ENCODE assay signal across 28 cellular contexts in the genomic region with DNA sequence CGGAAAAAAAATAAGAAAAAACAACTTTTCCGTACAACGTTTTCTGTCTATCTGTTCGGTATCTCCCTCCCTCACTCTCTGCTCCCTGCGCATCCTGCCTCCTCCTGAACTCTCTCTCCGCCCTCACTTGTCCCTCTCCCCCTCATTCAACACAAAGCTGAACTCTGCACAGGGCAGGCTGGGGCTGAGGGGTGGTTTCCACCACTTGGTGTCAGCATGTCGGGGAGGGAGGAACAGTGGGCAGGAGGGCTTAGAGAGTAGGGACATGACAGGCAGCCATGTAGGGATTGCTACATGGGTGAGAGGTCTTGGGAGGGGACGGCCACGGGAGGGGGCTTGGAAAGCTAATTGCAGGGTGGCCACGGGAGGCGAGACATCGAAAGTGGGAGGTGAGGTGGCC. TPM values are rescaled to one million over a fixed set of nuclear protein-coding genes. Genes with fewer than 3 reads are reported as not detected.
DNase-seq lines count a peak whose midpoint lies in the region; ATAC-seq and TF ChIP-seq lines count a peak whose summit lies in the region.
"Had no signal": no experiment of that assay in that cellular context is flagged by ENCODE, and none has a peak within 500 bp of the region (broad histone marks: within the 10 kb centered on the region; RNA-seq: fewer than 3 reads in every experiment).

No MANE protein-coding gene starts in this region.

- no peak for TF ChIP-seq POLR2A in uterus (IDR thresholded peaks at IDR 0.05)

- H3K36me3 ChIP-seq in uterus, result no peaks in the 10 kb centered on the region
- H3K36me3 ChIP-seq: BE2C, neutrophil, prostate gland, stomach, tibial artery had no signal

- 59% methylated on average over 12 of the region's 12 CpGs for WGBS in right cardiac atrium

- H3K36me3 Mint-ChIP-seq in brain (peaks cover 29% of the 10 kb centered on the region), nephron (ENCODE audit: low read depth) (peaks cover 4% of the 10 kb centered on the region)
- H3K36me3 Mint-ChIP-seq in activated CD4-positive, alpha-beta T cell treated with anti-CD3 and anti-CD28 coated beads, Interleukin-2, amount 10 ng/mL, durations not matched to agents 7 days and 5 days (ENCODE audit: low read depth), result no peaks in the 10 kb centered on the region
- H3K36me3 Mint-ChIP-seq: activated naive CD8-positive, alpha-beta T cell treated with anti-CD3 and anti-CD28 coated beads for 36 hours had no signal

- H3K4me3 ChIP-seq in right cardiac atrium (ENCODE audit: low read length), result no peak overlapping the region
- peak overlapping the region; percentile 24 to 25 for H3K4me3 ChIP-seq in uterus
- H3K4me3 ChIP-seq: lung had no signal

- no peak for TF ChIP-seq CTCF in brain (conservative IDR thresholded peaks at IDR 0.05)
- TF ChIP-seq CTCF in nephron (IDR thresholded peaks at IDR 0.05; ENCODE audit: unreplicated experiment in 3 of 3), result no peak
- TF ChIP-seq CTCF in uterus (IDR thresholded peaks at IDR 0.05), result no peak

- no peak for ATAC-seq in right cardiac atrium
- ATAC-seq in left ventricle myocardium superior, result no peak
- ATAC-seq in stimulated activated naive CD8-positive, alpha-beta T cell treated with anti-CD3 and anti-CD28 coated beads, Interleukin-15, Interleukin-2, amounts not matched to agents 100 U/mL and 50 U/mL, for 24 hours, result no peak

- H3K9me3 ChIP-seq in right cardiac atrium (ENCODE audit: control insufficient read depth, low read length) (no peaks in the 10 kb centered on the region), uterus (no peaks in the 10 kb centered on the region)
- H3K9me3 ChIP-seq: ascending aorta, BE2C, neutrophil, prostate gland, stomach, tibial artery had no signal

- H3K27ac Mint-ChIP-seq in brain (peak overlapping the region; percentile 65 to 91 (median 77)), nephron (peak overlapping the region; percentile 76 to 91 (median 86))
- no peak overlapping the region for H3K27ac Mint-ChIP-seq in activated CD4-positive, alpha-beta T cell treated with anti-CD3 and anti-CD28 coated beads, Interleukin-2, amount 10 ng/mL, durations not matched to agents 7 days and 5 days
- H3K27ac Mint-ChIP-seq: activated naive CD8-positive, alpha-beta T cell treated with anti-CD3 and anti-CD28 coated beads for 36 hours had no signal

- H3K27me3 Mint-ChIP-seq in brain (peaks cover 4% of the 10 kb centered on the region), nephron (ENCODE audit: low read depth) (peaks cover 3% of the 10 kb centered on the region)
- no peaks in the 10 kb centered on the region for H3K27me3 Mint-ChIP-seq in activated CD4-positive, alpha-beta T cell treated with anti-CD3 and anti-CD28 coated beads, Interleukin-2, amount 10 ng/mL, durations not matched to agents 7 days and 5 days
- H3K27me3 Mint-ChIP-seq: activated naive CD8-positive, alpha-beta T cell treated with anti-CD3 and anti-CD28 coated beads for 36 hours had no signal

- CTCF ChIA-PET in activated CD4-positive, alpha-beta T cell treated with anti-CD3 and anti-CD28 coated beads, Interleukin-2, amount 10 ng/mL, durations not matched to agents 7 days and 5 days (lab: Charles Lee), result no interaction called here

- intact Hi-C loops in right cardiac atrium (cut with DNase I), result no loop called here
- intact Hi-C loops in left ventricle myocardium superior (cut with micrococcal nuclease), result no loop called here
- intact Hi-C loops in uterus (cut with DNase I; ENCODE audit: low total_unique reads), result no loop called here

- H3K4me3 Mint-ChIP-seq in brain, result no peak overlapping the region
- peak overlapping the region; percentile 8 to 45 (median 26) for H3K4me3 Mint-ChIP-seq in nephron
- no peak overlapping the region for H3K4me3 Mint-ChIP-seq in activated CD4-positive, alpha-beta T cell treated with anti-CD3 and anti-CD28 coated beads, Interleukin-2, amount 10 ng/mL, durations not matched to agents 7 days and 5 days
- H3K4me3 Mint-ChIP-seq: activated naive CD8-positive, alpha-beta T cell treated with anti-CD3 and anti-CD28 coated beads for 36 hours had no signal

- no peak overlapping the region for H3K27ac ChIP-seq in right cardiac atrium (ENCODE audit: low read length)
- H3K27ac ChIP-seq in uterus, result peak overlapping the region; percentile 65 to 71
- H3K27ac ChIP-seq: neutrophil, prostate gland had no signal

- H3K9me3 Mint-ChIP-seq in brain (no peaks in the 10 kb centered on the region), nephron (no peaks in the 10 kb centered on the region)
- H3K9me3 Mint-ChIP-seq in activated CD4-positive, alpha-beta T cell treated with anti-CD3 and anti-CD28 coated beads, Interleukin-2, amount 10 ng/mL, durations not matched to agents 7 days and 5 days, result no peaks in the 10 kb centered on the region
- H3K9me3 Mint-ChIP-seq: activated naive CD8-positive, alpha-beta T cell treated with anti-CD3 and anti-CD28 coated beads for 36 hours had no signal

- DNase-seq in right cardiac atrium (peak in 2 of 3 donors; percentile 35 to 42), left ventricle myocardium superior (no peak), uterus (peak in 1 of 2 donors; percentile 36), LoVo (ENCODE audit: low spot score) (no peak)
- no peak for DNase-seq in activated CD4-positive, alpha-beta T cell treated with anti-CD3 and anti-CD28 coated beads, Interleukin-2, amount 10 ng/mL, durations not matched to agents 7 days and 5 days
- DNase-seq in stimulated activated naive CD8-positive, alpha-beta T cell treated with anti-CD3 and anti-CD28 coated beads, Interleukin-15, Interleukin-2, amounts not matched to agents 100 U/mL and 50 U/mL, for 24 hours, result no peak
- DNase-seq: activated effector memory CD4-positive, alpha-beta T cell treated with anti-CD3 and anti-CD28 coated beads, Interleukin-2, amount 50 U/mL, for 16 hours; activated naive CD8-positive, alpha-beta T cell treated with anti-CD3 and anti-CD28 coated beads for 36 hours; BE2C; DMS153; MM.1S; NCI-H1417; NCI-H2081; NCI-H510A; NK-92 treated with Interleukin-12 subunit alpha and Interleukin-12 subunit beta, amount 100 ng/mL, for 24 hours; stomach had no signal

- POLR2A ChIA-PET in activated CD4-positive, alpha-beta T cell treated with anti-CD3 and anti-CD28 coated beads, Interleukin-2, amount 10 ng/mL, durations not matched to agents 7 days and 5 days (lab: Charles Lee), result no interaction called here

- H3K4me1 ChIP-seq in right cardiac atrium (ENCODE audit: control insufficient read depth, insufficient read depth, low read length) (no peaks in the 10 kb centered on the region), uterus (peaks cover 0 to 3% of the 10 kb centered on the region in 2 donors)
- H3K4me1 ChIP-seq: BE2C, prostate gland had no signal

- no peaks in the 10 kb centered on the region for H3K27me3 ChIP-seq in right cardiac atrium (ENCODE audit: control insufficient read depth, insufficient read depth)
- no peaks in the 10 kb centered on the region for H3K27me3 ChIP-seq in uterus
- H3K27me3 ChIP-seq: ascending aorta, BE2C had no signal

- H3K4me1 Mint-ChIP-seq in brain, result peaks cover 23% of the 10 kb centered on the region
- H3K4me1 Mint-ChIP-seq in nephron, result peaks cover 24% of the 10 kb centered on the region
- peaks cover 14% of the 10 kb centered on the region for H3K4me1 Mint-ChIP-seq in activated CD4-positive, alpha-beta T cell treated with anti-CD3 and anti-CD28 coated beads, Interleukin-2, amount 10 ng/mL, durations not matched to agents 7 days and 5 days

RNA-seq across cellular contexts. Expression of a gene that starts 17.6 kb away (rescaled TPM):
- total RNA-seq in right cardiac atrium (not detected), left ventricle myocardium superior (not detected), uterus (not detected)
- polyA plus RNA-seq in right cardiac atrium (not detected), brain (ENCODE audit: insufficient read depth, low read depth, low replicate concordance) (not detected)
- not detected for total RNA-seq in activated CD4-positive, alpha-beta T cell treated with anti-CD3 and anti-CD28 coated beads, Interleukin-2, amount 10 ng/mL, durations not matched to agents 7 days and 5 days
- total RNA-seq: A673; activated naive CD8-positive, alpha-beta T cell treated with anti-CD3 and anti-CD28 coated beads for 36 hours; ascending aorta; H4; lung; PC-3; prostate gland; stomach; T-helper 2 cell treated with Interferon-gamma antibody and Interleukin-4, amounts not matched to agents 100 ng/mL and 5 ng/mL, for 36 hours had no signal
- polyA plus RNA-seq: keratinocyte, lung, stomach had no signal

RNA-seq across cellular contexts. Expression of a gene that starts 52.9 kb away (rescaled TPM):
- not detected for total RNA-seq in right cardiac atrium
- polyA plus RNA-seq in right cardiac atrium, result not detected
- not detected for total RNA-seq in left ventricle myocardium superior
- not detected for polyA plus RNA-seq in brain (ENCODE audit: insufficient read depth, low read depth, low replicate concordance)
- under 1 TPM in 2 of 4 donors, not detected in 2; 0.35 to 0.76 TPM for total RNA-seq in uterus
- total RNA-seq in activated CD4-positive, alpha-beta T cell treated with anti-CD3 and anti-CD28 coated beads, Interleukin-2, amount 10 ng/mL, durations not matched to agents 7 days and 5 days, result not detected
- total RNA-seq: A673; activated naive CD8-positive, alpha-beta T cell treated with anti-CD3 and anti-CD28 coated beads for 36 hours; ascending aorta; H4; lung; PC-3; prostate gland; stomach; T-helper 2 cell treated with Interferon-gamma antibody and Interleukin-4, amounts not matched to agents 100 ng/mL and 5 ng/mL, for 36 hours had no signal
- polyA plus RNA-seq: keratinocyte, stomach had no signal

Comparison
In these comparisons a context has a peak if more than half of its experiments do, and no peak if none do; other contexts are left out.
1. DNase-seq: peak in right cardiac atrium (2 of 3); none in left ventricle myocardium superior (single experiment), activated CD4-positive, alpha-beta T cell treated with anti-CD3 and anti-CD28 coated beads, Interleukin-2, amount 10 ng/mL, durations not matched to agents 7 days and 5 days (single experiment), LoVo (single experiment) and stimulated activated naive CD8-positive, alpha-beta T cell treated with anti-CD3 and anti-CD28 coated beads, Interleukin-15, Interleukin-2, amounts not matched to agents 100 U/mL and 50 U/mL, for 24 hours (single experiment).
2. H3K4me3 Mint-ChIP-seq: peak in nephron (3 of 3); none in brain (0 of 5) and activated CD4-positive, alpha-beta T cell treated with anti-CD3 and anti-CD28 coated beads, Interleukin-2, amount 10 ng/mL, durations not matched to agents 7 days and 5 days (single experiment).